ENCODE assay signal across 16 cellular contexts in genomic region chr10:8462565-8462964, GRCh38.
DNase-seq lines count a peak whose midpoint lies in the region; ATAC-seq lines count a peak whose summit lies in the region.
"Had no signal": no experiment of that assay in that cellular context is flagged by ENCODE, and none has a peak within 500 bp of the region (broad histone marks: within the 10 kb centered on the region; RNA-seq: fewer than 3 reads in every experiment).

No MANE protein-coding gene starts in this region.

- intact Hi-C loops in activated T-helper 2 cell treated with anti-CD3 and anti-CD28 coated beads, Interferon-gamma antibody, Interleukin-2, Interleukin-4, amounts not matched to agents 10 μg/mL and 5 μg/mL and 100 μg/mL, durations not matched to agents 14 hours and 24 hours and 36 hours (cut with micrococcal nuclease), result no loop called here

- DNase-seq in A172 (ENCODE audit: low spot score), result peak; percentile 10
- no peak for DNase-seq in MG63
- no peak for DNase-seq in activated T-helper 2 cell treated with anti-CD3 and anti-CD28 coated beads, Interferon-gamma antibody, Interleukin-2, Interleukin-4, amounts not matched to agents 10 μg/mL and 5 μg/mL and 100 μg/mL, durations not matched to agents 14 hours and 24 hours and 36 hours (ENCODE audit: low spot score)
- DNase-seq in inferior parietal cortex (ENCODE audit: extremely low spot score), result peak; percentile 25
- DNase-seq in foreskin melanocyte, result no peak
- no peak for DNase-seq in activated effector memory CD4-positive, alpha-beta T cell treated with Interleukin-2 at 50 U/mL for 16 hours
- no peak for DNase-seq in naive thymus-derived CD8-positive, alpha-beta T cell
- DNase-seq: ACHN; BE2C; Caco-2; CD4-positive, alpha-beta T cell; GF-D8; H9 had no signal

- peaks cover 47% of the 10 kb centered on the region for H3K36me3 Mint-ChIP-seq in activated T-helper 2 cell treated with anti-CD3 and anti-CD28 coated beads, Interferon-gamma antibody, Interleukin-2, Interleukin-4, amounts not matched to agents 10 μg/mL and 5 μg/mL and 100 μg/mL, durations not matched to agents 14 hours and 24 hours and 36 hours (ENCODE audit: low read depth)
- peaks cover 0 to 4% (median 0%) of the 10 kb centered on the region in 3 donors for H3K36me3 Mint-ChIP-seq in naive thymus-derived CD8-positive, alpha-beta T cell
- H3K36me3 Mint-ChIP-seq: IgD-negative memory B cell had no signal

- H3K4me3 Mint-ChIP-seq in activated T-helper 2 cell treated with anti-CD3 and anti-CD28 coated beads, Interferon-gamma antibody, Interleukin-2, Interleukin-4, amounts not matched to agents 10 μg/mL and 5 μg/mL and 100 μg/mL, durations not matched to agents 14 hours and 24 hours and 36 hours (ENCODE audit: low read depth), result no peak overlapping the region
- no peak overlapping the region for H3K4me3 Mint-ChIP-seq in naive thymus-derived CD8-positive, alpha-beta T cell
- H3K4me3 Mint-ChIP-seq: CD4-positive, alpha-beta T cell; H9; IgD-negative memory B cell had no signal

- H3K36me3 ChIP-seq in MG63, result no peaks in the 10 kb centered on the region
- H3K36me3 ChIP-seq: BE2C had no signal

- no peaks in the 10 kb centered on the region; the same call in 1 of the 2 replicates for H3K9me3 ChIP-seq in MG63
- H3K9me3 ChIP-seq: BE2C had no signal

- POLR2A ChIA-PET in naive thymus-derived CD8-positive, alpha-beta T cell (lab: Charles Lee), result no interaction called here

- ATAC-seq in HG02938 (IDR thresholded peaks at IDR 0.05; ENCODE audit: unreplicated experiment), result no peak
- no peak for ATAC-seq in naive thymus-derived CD8-positive, alpha-beta T cell
- ATAC-seq: HepG2 had no signal

- H3K27me3 ChIP-seq in MG63, result no peaks in the 10 kb centered on the region
- H3K27me3 ChIP-seq: BE2C had no signal

- peak overlapping the region; percentile 21 for H3K4me3 ChIP-seq in MG63

- no peaks in the 10 kb centered on the region for H3K27me3 Mint-ChIP-seq in activated T-helper 2 cell treated with anti-CD3 and anti-CD28 coated beads, Interferon-gamma antibody, Interleukin-2, Interleukin-4, amounts not matched to agents 10 μg/mL and 5 μg/mL and 100 μg/mL, durations not matched to agents 14 hours and 24 hours and 36 hours (ENCODE audit: low read depth)
- H3K27me3 Mint-ChIP-seq in naive thymus-derived CD8-positive, alpha-beta T cell, result peaks cover 2 to 26% (median 8%) of the 10 kb centered on the region in 5 donors
- H3K27me3 Mint-ChIP-seq: IgD-negative memory B cell had no signal

- peak overlapping the region; percentile 43 for H3K27ac Mint-ChIP-seq in activated T-helper 2 cell treated with anti-CD3 and anti-CD28 coated beads, Interferon-gamma antibody, Interleukin-2, Interleukin-4, amounts not matched to agents 10 μg/mL and 5 μg/mL and 100 μg/mL, durations not matched to agents 14 hours and 24 hours and 36 hours
- no peak overlapping the region for H3K27ac Mint-ChIP-seq in naive thymus-derived CD8-positive, alpha-beta T cell
- H3K27ac Mint-ChIP-seq: CD4-positive, alpha-beta T cell; H9 had no signal

- H3K9me3 Mint-ChIP-seq in activated T-helper 2 cell treated with anti-CD3 and anti-CD28 coated beads, Interferon-gamma antibody, Interleukin-2, Interleukin-4, amounts not matched to agents 10 μg/mL and 5 μg/mL and 100 μg/mL, durations not matched to agents 14 hours and 24 hours and 36 hours, result peaks cover 4% of the 10 kb centered on the region
- peaks cover 0 to 4% (median 2%) of the 10 kb centered on the region in 9 donors for H3K9me3 Mint-ChIP-seq in naive thymus-derived CD8-positive, alpha-beta T cell

- peaks cover 30% of the 10 kb centered on the region for H3K4me1 Mint-ChIP-seq in activated T-helper 2 cell treated with anti-CD3 and anti-CD28 coated beads, Interferon-gamma antibody, Interleukin-2, Interleukin-4, amounts not matched to agents 10 μg/mL and 5 μg/mL and 100 μg/mL, durations not matched to agents 14 hours and 24 hours and 36 hours (ENCODE audit: low read depth)
- no peaks in the 10 kb centered on the region for H3K4me1 Mint-ChIP-seq in naive thymus-derived CD8-positive, alpha-beta T cell
- H3K4me1 Mint-ChIP-seq: H9, IgD-negative memory B cell had no signal

Comparison
In these comparisons a context has a peak if more than half of its experiments do, and no peak if none do; other contexts are left out.
1. DNase-seq: peak in A172 (single experiment) and inferior parietal cortex (single experiment); none in MG63 (single experiment), activated T-helper 2 cell treated with anti-CD3 and anti-CD28 coated beads, Interferon-gamma antibody, Interleukin-2, Interleukin-4, amounts not matched to agents 10 μg/mL and 5 μg/mL and 100 μg/mL, durations not matched to agents 14 hours and 24 hours and 36 hours (single experiment), foreskin melanocyte (single experiment), activated effector memory CD4-positive, alpha-beta T cell treated with Interleukin-2 at 50 U/mL for 16 hours (single experiment) and naive thymus-derived CD8-positive, alpha-beta T cell (0 of 10).